ENCODE assay signal across 14 cellular contexts in genomic region chr11:394858-395655, GRCh38. TPM values are rescaled to one million over a fixed set of nuclear protein-coding genes. Genes with fewer than 3 reads are reported as not detected.
DNase-seq lines count a peak whose midpoint lies in the region; ATAC-seq and TF ChIP-seq lines count a peak whose summit lies in the region.
"Had no signal": no experiment of that assay in that cellular context is flagged by ENCODE, and none has a peak within 500 bp of the region (broad histone marks: within the 10 kb centered on the region; RNA-seq: fewer than 3 reads in every experiment).

No MANE protein-coding gene starts in this region.

- ATAC-seq in left ventricle myocardium superior (no peak), Right ventricle myocardium inferior (no peak)
- ATAC-seq: activated CD4-positive, CD25-positive, alpha-beta regulatory T cell treated with anti-CD3 and anti-CD28 coated beads, Interleukin-2, amount 50 U/mL, for 24 hours; SK-N-SH treated with all-trans-retinoic acid at 6 μM for 48 hours had no signal

- no peaks in the 10 kb centered on the region for H3K27me3 ChIP-seq in mucosa of stomach (ENCODE audit: control insufficient read depth, insufficient read depth, low read length)
- no peaks in the 10 kb centered on the region for H3K27me3 ChIP-seq in HAP-1 (ENCODE audit: low read depth)

- H3K36me3 ChIP-seq in mucosa of stomach (ENCODE audit: control insufficient read depth, insufficient read depth, low read length) (no peaks in the 10 kb centered on the region), HAP-1 (replicated peaks) (no peaks in the 10 kb centered on the region)
- H3K36me3 ChIP-seq: thoracic aorta had no signal

- peak; percentile 29 for DNase-seq in left ventricle myocardium superior
- DNase-seq in Right ventricle myocardium inferior (ENCODE audit: missing footprints) = no peak
- DNase-seq in epithelial cell of esophagus (ENCODE audit: low read depth) = peak; percentile 32
- no peak for DNase-seq in ecto neural progenitor cell (ENCODE audit: low spot score)
- no peak for DNase-seq in HAP-1 (ENCODE audit: low spot score in 2 of 2)
- no peak for DNase-seq in SK-N-DZ (ENCODE audit: low spot score)
- DNase-seq in ureter (ENCODE audit: low spot score) = no peak
- DNase-seq: DND-41; effector memory CD4-positive, alpha-beta T cell had no signal

- no peak for TF ChIP-seq CTCF in epithelial cell of esophagus (IDR thresholded peaks at IDR 0.05; ENCODE audit: insufficient read depth, low read depth, low read length, missing control alignments)

- intact Hi-C loops in left ventricle myocardium superior (cut with micrococcal nuclease) = no loop called here
- intact Hi-C loops in Right ventricle myocardium inferior (cut with DNase I) = no loop called here

- in situ Hi-C loops in HAP-1 (cut with MboI; ENCODE audit: low sequenced_read_pairs) = no loop called here

- H3K9me3 ChIP-seq in mucosa of stomach (ENCODE audit: control insufficient read depth, low read length) (no peaks in the 10 kb centered on the region), HAP-1 (no peaks in the 10 kb centered on the region)
- H3K9me3 ChIP-seq: thoracic aorta had no signal

- peak overlapping the region; percentile 84 for H3K4me3 ChIP-seq in epithelial cell of esophagus (ENCODE audit: low read length)
- H3K4me3 ChIP-seq in mucosa of stomach (ENCODE audit: low read length) = peak overlapping the region; percentile 71
- no peak overlapping the region for H3K4me3 ChIP-seq in HAP-1
- H3K4me3 ChIP-seq: thoracic aorta had no signal

- H3K4me1 ChIP-seq in mucosa of stomach (ENCODE audit: control insufficient read depth, insufficient read depth, low read length) (peaks cover 28% of the 10 kb centered on the region), HAP-1 (no peaks in the 10 kb centered on the region)

- peak overlapping the region; percentile 91 for H3K9ac ChIP-seq in mucosa of stomach (ENCODE audit: low read length)

RNA-seq across cellular contexts. Expression of gene PKP3, which starts 1.0 kb away (rescaled TPM):
- 0.84 TPM for total RNA-seq in left ventricle myocardium superior
- total RNA-seq in Right ventricle myocardium inferior = 0.32 TPM
- polyA plus RNA-seq in SK-N-DZ (2014; cell fraction: cytosol; rRNA removed) = 1.7 and 3.2 TPM in 2 replicates
- polyA plus RNA-seq in SK-N-DZ (2014; cell fraction: nucleus; rRNA removed) = 9.4 and 10.9 TPM in 2 replicates
- 78.5 TPM for total RNA-seq in ureter
- polyA plus RNA-seq: IgD-negative memory B cell had no signal

RNA-seq across cellular contexts. Expression of gene SIGIRR, which starts 19.7 kb away (rescaled TPM):
- total RNA-seq in left ventricle myocardium superior (47.5 TPM), Right ventricle myocardium inferior (50.0 TPM), ureter (73.9 TPM)
- polyA plus RNA-seq in SK-N-DZ (2014; cell fraction: cytosol; rRNA removed) = 27.0 and 30.5 TPM in 2 replicates
- 46.1 and 50.0 TPM in 2 replicates for polyA plus RNA-seq in SK-N-DZ (2014; cell fraction: nucleus; rRNA removed)

RNA-seq across cellular contexts. Expression of gene B4GALNT4, which starts 25.8 kb away (rescaled TPM):
- total RNA-seq in left ventricle myocardium superior (0.50 TPM), Right ventricle myocardium inferior (0.54 TPM), ureter (3.3 TPM)
- polyA plus RNA-seq in SK-N-DZ (2014; cell fraction: cytosol; rRNA removed) = 98.6 and 101 TPM in 2 replicates
- polyA plus RNA-seq in SK-N-DZ (2014; cell fraction: nucleus; rRNA removed) = 768 and 918 TPM in 2 replicates
- polyA plus RNA-seq: IgD-negative memory B cell had no signal

RNA-seq across cellular contexts. Expression of gene ANO9, which starts 46.8 kb away (rescaled TPM):
- total RNA-seq in left ventricle myocardium superior = 1.3 TPM
- 0.41 TPM for total RNA-seq in Right ventricle myocardium inferior
- 0.06 TPM in 1 of 2 replicates, not detected in the other for polyA plus RNA-seq in SK-N-DZ (2014; cell fraction: cytosol; rRNA removed)
- polyA plus RNA-seq in SK-N-DZ (2014; cell fraction: nucleus; rRNA removed) = 3.1 and 5.7 TPM in 2 replicates
- total RNA-seq in ureter = 17.9 TPM

RNA-seq across cellular contexts. Expression of gene PTDSS2, which starts 55.0 kb away (rescaled TPM):
- total RNA-seq in left ventricle myocardium superior (31.8 TPM), Right ventricle myocardium inferior (27.8 TPM), ureter (28.6 TPM)
- polyA plus RNA-seq in SK-N-DZ (2014; cell fraction: cytosol; rRNA removed) = 30.7 and 43.2 TPM in 2 replicates
- 199 and 249 TPM in 2 replicates for polyA plus RNA-seq in SK-N-DZ (2014; cell fraction: nucleus; rRNA removed)

Comparison
In these comparisons a context has a peak if more than half of its experiments do, and no peak if none do; other contexts are left out.
1. DNase-seq: peak in left ventricle myocardium superior (single experiment) and epithelial cell of esophagus (single experiment); none in Right ventricle myocardium inferior (single experiment), ecto neural progenitor cell (single experiment), HAP-1 (0 of 2), SK-N-DZ (single experiment) and ureter (single experiment).
2. RNA of gene PKP3, which starts 1.0 kb away (total RNA-seq): 78.5 TPM in ureter (single experiment); 0.84 TPM in left ventricle myocardium superior (single experiment) and 0.32 TPM in Right ventricle myocardium inferior (single experiment); every median in the first group is over 10 times any median in the second.